Comparison of ENCODE assay signal across 31 cellular contexts in the genomic region with DNA sequence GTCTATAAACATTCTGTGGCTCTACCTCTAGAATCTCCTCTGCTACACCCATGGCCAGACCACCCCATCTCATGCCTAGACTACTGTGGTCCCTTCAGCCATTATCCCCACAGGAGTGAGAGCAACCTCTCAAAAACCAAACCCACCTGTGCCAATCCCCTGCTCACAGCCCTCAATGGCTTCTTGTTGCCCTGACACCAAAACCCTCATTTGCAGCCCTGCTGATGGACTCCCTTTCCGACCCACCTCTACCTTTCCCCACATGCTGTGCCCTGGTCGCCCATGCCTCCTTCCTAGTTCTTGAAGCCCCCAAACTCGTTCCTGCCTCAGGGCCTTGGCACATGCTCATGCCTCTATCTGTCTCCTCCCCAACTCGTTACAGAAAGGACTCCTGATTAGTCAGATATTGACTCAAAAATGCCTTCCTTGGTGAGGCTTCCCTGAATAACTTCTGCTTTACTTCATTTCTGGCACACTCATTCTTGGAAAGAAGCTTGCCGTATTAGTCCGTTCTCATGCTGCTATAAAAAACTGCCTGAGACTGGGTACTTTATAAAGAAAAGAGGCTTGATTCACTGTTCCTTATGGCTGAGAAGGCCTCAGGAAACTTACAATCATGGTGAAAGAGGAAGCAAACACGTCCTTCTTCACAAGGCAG.
"Had no signal": no experiment of that assay in that cellular context is flagged by ENCODE, and none has a peak within 500 bp of the region (broad histone marks: within the 10 kb centered on the region; RNA-seq: fewer than 3 reads in every experiment).

No MANE protein-coding gene starts in this region.

- H3K9me3 ChIP-seq: lower lobe of right lung, neutrophil, pancreas, prostate gland, testis, thyroid gland, transverse colon, upper lobe of left lung, vagina had no signal

- H3K9ac ChIP-seq: neural progenitor cell had no signal

- FAIRE-seq: islet of Langerhans, kidney, pancreas had no signal

- H3K36me3 Mint-ChIP-seq: immature natural killer cell; natural killer cell; neural progenitor cell; stimulated activated effector memory CD8-positive, alpha-beta T cell treated with anti-CD3 and anti-CD28 coated beads, Interleukin-12 subunit alpha, Interleukin-12 subunit beta, amount 100 ng/mL, for 72 hours had no signal

- H3K4me1 ChIP-seq: left lung, lower lobe of right lung, neural progenitor cell, pancreas, prostate gland, spleen, testis, thyroid gland, transverse colon, upper lobe of left lung, vagina had no signal

- H3K4me3 ChIP-seq: left lung, lower lobe of right lung, neural progenitor cell, pancreas, prostate gland, skin epidermis, spleen, testis, thyroid gland, transverse colon, upper lobe of left lung, vagina had no signal

- H3K27ac Mint-ChIP-seq: immature natural killer cell; natural killer cell; nephron progenitor cell; neural progenitor cell; stimulated activated effector memory CD8-positive, alpha-beta T cell treated with anti-CD3 and anti-CD28 coated beads, Interleukin-12 subunit alpha, Interleukin-12 subunit beta, amount 100 ng/mL, for 72 hours; stimulated activated naive CD8-positive, alpha-beta T cell treated with anti-CD3 and anti-CD28 coated beads, Interleukin-15, amount 100 ng/mL, for 72 hours had no signal

- H3K27me3 ChIP-seq: left lung, neural progenitor cell, neutrophil, pancreas, testis, thyroid gland, transverse colon, upper lobe of left lung, vagina had no signal

- H3K27ac ChIP-seq: left lung, lower lobe of right lung, neural progenitor cell, neutrophil, pancreas, prostate gland, skin epidermis, spleen, testis, thyroid gland, transverse colon, upper lobe of left lung, vagina had no signal

- H3K9me3 Mint-ChIP-seq: immature natural killer cell; stimulated activated effector memory CD8-positive, alpha-beta T cell treated with anti-CD3 and anti-CD28 coated beads, Interleukin-12 subunit alpha, Interleukin-12 subunit beta, amount 100 ng/mL, for 72 hours had no signal

- DNase-seq: hypothalamus; immature natural killer cell; kidney; left colon; left lung; lower lobe of right lung; mammary epithelial cell; mesenchymal stem cell; natural killer cell; nephron progenitor cell; occipital lobe; pancreas; posterior cingulate gyrus; retina; right cardiac atrium; spleen; stimulated activated CD4-positive, alpha-beta T cell treated with anti-CD3 and anti-CD28 coated beads, Interleukin-4, amount 100 ng/mL, for 24 hours; stimulated activated naive CD4-positive, alpha-beta T cell treated with Interleukin-2 at 50 U/mL for 16 hours; stimulated activated naive CD8-positive, alpha-beta T cell treated with anti-CD3 and anti-CD28 coated beads, Interleukin-15, amount 100 ng/mL, for 72 hours; testis; thyroid gland; transverse colon; upper lobe of left lung had no signal

- H2AFZ ChIP-seq: neural progenitor cell had no signal

- H3K4me2 ChIP-seq: neural progenitor cell had no signal

- H3K4me3 Mint-ChIP-seq: immature natural killer cell; natural killer cell; nephron progenitor cell; neural progenitor cell; stimulated activated effector memory CD8-positive, alpha-beta T cell treated with anti-CD3 and anti-CD28 coated beads, Interleukin-12 subunit alpha, Interleukin-12 subunit beta, amount 100 ng/mL, for 72 hours; stimulated activated naive CD8-positive, alpha-beta T cell treated with anti-CD3 and anti-CD28 coated beads, Interleukin-15, amount 100 ng/mL, for 72 hours had no signal

- H3K4me1 Mint-ChIP-seq: immature natural killer cell; natural killer cell; nephron progenitor cell; neural progenitor cell; stimulated activated effector memory CD8-positive, alpha-beta T cell treated with anti-CD3 and anti-CD28 coated beads, Interleukin-12 subunit alpha, Interleukin-12 subunit beta, amount 100 ng/mL, for 72 hours; stimulated activated naive CD8-positive, alpha-beta T cell treated with anti-CD3 and anti-CD28 coated beads, Interleukin-15, amount 100 ng/mL, for 72 hours had no signal

- ATAC-seq: left colon; left lung; lower lobe of right lung; natural killer cell; pancreas; right cardiac atrium; sciatic nerve; stimulated activated effector memory CD8-positive, alpha-beta T cell treated with anti-CD3 and anti-CD28 coated beads, Interleukin-12 subunit alpha, Interleukin-12 subunit beta, amount 100 ng/mL, for 72 hours; stimulated activated naive CD8-positive, alpha-beta T cell treated with anti-CD3 and anti-CD28 coated beads, Interleukin-15, amount 100 ng/mL, for 72 hours had no signal

- H3K36me3 ChIP-seq: left lung, lower lobe of right lung, neural progenitor cell, neutrophil, pancreas, prostate gland, spleen, thyroid gland, transverse colon, upper lobe of left lung, vagina had no signal
